Comparison of ENCODE assay signal across 8 cellular contexts in genomic region chr3:128497305-128498126, GRCh38. TPM values are rescaled to one million over a fixed set of nuclear protein-coding genes. Genes with fewer than 3 reads are reported as not detected.
DNase-seq lines count a peak whose midpoint lies in the region; ATAC-seq and TF ChIP-seq lines count a peak whose summit lies in the region.

No MANE protein-coding gene starts in this region.

- H3K4me1 ChIP-seq in GM23338 (ENCODE audit: insufficient read depth), result peaks cover 17% of the 10 kb centered on the region; the same call in 1 of the 2 replicates
- H3K4me1 ChIP-seq in duodenal mucosa (ENCODE audit: control insufficient read depth in 1 of 2, insufficient read depth in 2 of 2, low read length in 2 of 2), result peaks cover 0 to 8% of the 10 kb centered on the region in 2 donors

- peak; percentile 84 for DNase-seq in AG08396 (ENCODE audit: low spot score)
- peak; percentile 84 for DNase-seq in GM23338 (ENCODE audit: low spot score)
- DNase-seq in NCI-H526 (lab: John Stamatoyannopoulos, UW), result peak; percentile 85 to 96
- DNase-seq in activated CD4-positive, alpha-beta T cell treated with anti-CD3 and anti-CD28 coated beads, Interleukin-2, amount 50 U/mL, for 4 hours, result peak; percentile 66 to 67
- DNase-seq in mesenteric fat pad (ENCODE audit: low spot score), result peak; percentile 69
- peak; percentile 47 to 49 for DNase-seq in stimulated activated CD8-positive, alpha-beta memory T cell treated with anti-CD3 and anti-CD28 coated beads, Interleukin-15, amount 100 ng/mL, for 48 hours (ENCODE audit: low read depth in 2 of 2)

- H3F3A ChIP-seq in GM23338 (replicated peaks; ENCODE audit: low read depth), result no peaks in the 10 kb centered on the region

- H3K27me3 ChIP-seq in GM23338 (ENCODE audit: insufficient read depth) (peaks cover 73% of the 10 kb centered on the region), duodenal mucosa (ENCODE audit: control insufficient read depth in 1 of 2, insufficient read depth in 2 of 2, low read length in 2 of 2) (peaks cover 69 to 74% of the 10 kb centered on the region in 2 donors)

- peaks cover 18% of the 10 kb centered on the region for H3K4me1 Mint-ChIP-seq in GM23338

- TF ChIP-seq CTCF in GM23338 (conservative IDR thresholded peaks at IDR 0.05; ENCODE audit: low read depth in 2 of 2), result peak; percentile 55 to 82

- H3K36me3 ChIP-seq in GM23338 (ENCODE audit: insufficient read depth) (no peaks in the 10 kb centered on the region), duodenal mucosa (ENCODE audit: control insufficient read depth in 1 of 2, insufficient read depth in 2 of 2, low read length in 2 of 2) (no peaks in the 10 kb centered on the region)

- H3K4me3 ChIP-seq in GM23338 (peak overlapping the region; percentile 57), duodenal mucosa (ENCODE audit: low read depth in 1 of 2, low read length in 2 of 2) (peak overlapping the region; percentile 17 to 53)

- H4K20me1 ChIP-seq in GM23338 (replicated peaks; ENCODE audit: insufficient read depth), result peaks cover 9% of the 10 kb centered on the region; the same call in 1 of the 2 replicates

- peaks cover 4% of the 10 kb centered on the region; the same call in 1 of the 3 replicates for H3K36me3 Mint-ChIP-seq in GM23338 (ENCODE audit: low read depth)

- H3K9ac ChIP-seq in duodenal mucosa (ENCODE audit: low read depth in 1 of 2, low read length in 2 of 2), result no peak overlapping the region

- no peak overlapping the region for H3K27ac Mint-ChIP-seq in GM23338

- no peaks in the 10 kb centered on the region for H3K79me2 ChIP-seq in GM23338 (replicated peaks; ENCODE audit: insufficient read depth)

- peak overlapping the region; percentile 74; the same call in 1 of the 2 replicates for H2AFZ ChIP-seq in GM23338

- no peaks in the 10 kb centered on the region for H3K9me3 Mint-ChIP-seq in GM23338

- H3K27ac ChIP-seq in GM23338 (ENCODE audit: low read depth), result no peak overlapping the region
- H3K27ac ChIP-seq in duodenal mucosa (ENCODE audit: low read depth, low read length), result no peak overlapping the region

- ATAC-seq in GM23338, result peak; percentile 61
- ATAC-seq in GM21515 (IDR thresholded peaks at IDR 0.05; ENCODE audit: unreplicated experiment), result no peak

- H3K27me3 Mint-ChIP-seq in GM23338 (ENCODE audit: insufficient read depth, low read depth, poor library complexity), result peaks cover 68% of the 10 kb centered on the region

- H3K9me3 ChIP-seq in duodenal mucosa (ENCODE audit: control insufficient read depth in 1 of 2, low read length in 2 of 2), result no peaks in the 10 kb centered on the region

- no peaks in the 10 kb centered on the region for H3K9me2 ChIP-seq in GM23338 (ENCODE audit: insufficient read depth)

- peak overlapping the region; percentile 67 for H3K4me3 Mint-ChIP-seq in GM23338

- H3K4me2 ChIP-seq in GM23338, result peak overlapping the region; percentile 83

TF ChIP-seq in GM23338, 12 proteins besides CTCF, POLR2A, EP300 and RAD21:
- TF ChIP-seq ETS1 (IDR thresholded peaks at IDR 0.05) (no peak), EZH2 (IDR thresholded peaks at IDR 0.05; ENCODE audit: low read depth, unreplicated experiment) (peak; percentile 62)

RNA-seq across cellular contexts. Expression of gene GATA2, which starts 4.5 kb away (rescaled TPM):
- 0.12 and 0.83 TPM in 2 replicates for total RNA-seq in GM23338 (2014; rRNA removed; shearing (Covaris generic))
- polyA plus RNA-seq in GM23338 (2016; fragmentation: Nextera tagmentation; extraction: Ambion mirVana), result 0.37 and 0.52 TPM in 2 replicates
- 15.4 TPM for total RNA-seq in mesenteric fat pad

RNA-seq across cellular contexts. Expression of gene DNAJB8, which starts 30.8 kb away (rescaled TPM):
- not detected in 2 replicates for total RNA-seq in GM23338 (2014; rRNA removed; shearing (Covaris generic))
- not detected in 2 replicates for polyA plus RNA-seq in GM23338 (2016; fragmentation: Nextera tagmentation; extraction: Ambion mirVana)
- total RNA-seq in mesenteric fat pad, result not detected
